In the genomic region with DNA sequence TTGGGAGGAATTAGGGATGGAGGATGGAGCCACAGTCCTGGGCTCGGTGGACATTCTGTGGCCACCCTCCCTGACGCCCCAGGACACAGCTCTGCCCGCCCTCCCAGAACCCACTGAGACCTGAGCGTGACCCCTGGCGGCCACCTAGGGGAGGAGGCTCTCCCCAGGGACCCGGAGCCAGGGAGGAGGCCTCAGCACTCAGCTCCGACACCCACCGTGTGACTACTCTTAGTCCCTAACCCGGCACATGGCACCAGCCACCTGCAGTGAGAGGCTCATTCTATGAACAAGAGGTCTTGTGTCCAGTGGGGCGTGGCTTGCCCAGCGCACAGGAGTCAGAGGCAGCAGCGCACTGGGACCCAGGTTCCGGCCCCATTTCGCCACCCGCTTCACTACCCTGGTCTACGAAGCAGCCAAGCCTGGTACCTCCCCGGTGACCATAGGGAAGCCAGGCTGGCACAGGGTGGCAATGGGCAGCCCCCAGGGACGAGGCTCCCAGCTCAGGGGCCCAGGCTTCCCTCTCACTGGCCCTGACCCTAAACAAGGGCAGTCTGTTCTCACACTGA, we compare ENCODE assay signal across 1 cellular context.
TF ChIP-seq lines count a peak whose summit lies in the region.

No MANE protein-coding gene starts in this region.

TF ChIP-seq in SK-N-SH, 30 proteins besides CTCF, POLR2A, EP300 and RAD21 (continued from another document):
- TF ChIP-seq, protein P1, sequence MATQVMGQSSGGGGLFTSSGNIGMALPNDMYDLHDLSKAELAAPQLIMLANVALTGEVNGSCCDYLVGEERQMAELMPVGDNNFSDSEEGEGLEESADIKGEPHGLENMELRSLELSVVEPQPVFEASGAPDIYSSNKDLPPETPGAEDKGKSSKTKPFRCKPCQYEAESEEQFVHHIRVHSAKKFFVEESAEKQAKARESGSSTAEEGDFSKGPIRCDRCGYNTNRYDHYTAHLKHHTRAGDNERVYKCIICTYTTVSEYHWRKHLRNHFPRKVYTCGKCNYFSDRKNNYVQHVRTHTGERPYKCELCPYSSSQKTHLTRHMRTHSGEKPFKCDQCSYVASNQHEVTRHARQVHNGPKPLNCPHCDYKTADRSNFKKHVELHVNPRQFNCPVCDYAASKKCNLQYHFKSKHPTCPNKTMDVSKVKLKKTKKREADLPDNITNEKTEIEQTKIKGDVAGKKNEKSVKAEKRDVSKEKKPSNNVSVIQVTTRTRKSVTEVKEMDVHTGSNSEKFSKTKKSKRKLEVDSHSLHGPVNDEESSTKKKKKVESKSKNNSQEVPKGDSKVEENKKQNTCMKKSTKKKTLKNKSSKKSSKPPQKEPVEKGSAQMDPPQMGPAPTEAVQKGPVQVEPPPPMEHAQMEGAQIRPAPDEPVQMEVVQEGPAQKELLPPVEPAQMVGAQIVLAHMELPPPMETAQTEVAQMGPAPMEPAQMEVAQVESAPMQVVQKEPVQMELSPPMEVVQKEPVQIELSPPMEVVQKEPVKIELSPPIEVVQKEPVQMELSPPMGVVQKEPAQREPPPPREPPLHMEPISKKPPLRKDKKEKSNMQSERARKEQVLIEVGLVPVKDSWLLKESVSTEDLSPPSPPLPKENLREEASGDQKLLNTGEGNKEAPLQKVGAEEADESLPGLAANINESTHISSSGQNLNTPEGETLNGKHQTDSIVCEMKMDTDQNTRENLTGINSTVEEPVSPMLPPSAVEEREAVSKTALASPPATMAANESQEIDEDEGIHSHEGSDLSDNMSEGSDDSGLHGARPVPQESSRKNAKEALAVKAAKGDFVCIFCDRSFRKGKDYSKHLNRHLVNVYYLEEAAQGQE (IDR thresholded peaks at IDR 0.05; ENCODE audit: low read depth, low read length), result no peak
- TF ChIP-seq JUND (IDR thresholded peaks at IDR 0.05) (no peak), MXI1 (IDR thresholded peaks at IDR 0.05; ENCODE audit: low read depth, low read length) (no peak), YY1 (IDR thresholded peaks at IDR 0.05; ENCODE audit: low read depth) (no peak), TEAD4 (IDR thresholded peaks at IDR 0.05; ENCODE audit: borderline replicate concordance, insufficient read depth) (no peak), FOSL2 (IDR thresholded peaks at IDR 0.05; ENCODE audit: borderline replicate concordance, low read depth) (no peak), RCOR1 (IDR thresholded peaks at IDR 0.05; ENCODE audit: low read length) (no peak), SIN3A (IDR thresholded peaks at IDR 0.05; ENCODE audit: borderline replicate concordance, low read depth, low read length) (no peak), FOXM1 (IDR thresholded peaks at IDR 0.05; ENCODE audit: low read depth) (no peak), USF1 (IDR thresholded peaks at IDR 0.05; ENCODE audit: borderline replicate concordance, low read depth) (no peak), GATA2 (CRISPR knock-in tag; IDR thresholded peaks at IDR 0.05) (no peak)
- TF ChIP-seq, protein P2, sequence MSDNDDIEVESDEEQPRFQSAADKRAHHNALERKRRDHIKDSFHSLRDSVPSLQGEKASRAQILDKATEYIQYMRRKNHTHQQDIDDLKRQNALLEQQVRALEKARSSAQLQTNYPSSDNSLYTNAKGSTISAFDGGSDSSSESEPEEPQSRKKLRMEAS (IDR thresholded peaks at IDR 0.05; ENCODE audit: low read depth), result no peak
- TF ChIP-seq, protein P3, sequence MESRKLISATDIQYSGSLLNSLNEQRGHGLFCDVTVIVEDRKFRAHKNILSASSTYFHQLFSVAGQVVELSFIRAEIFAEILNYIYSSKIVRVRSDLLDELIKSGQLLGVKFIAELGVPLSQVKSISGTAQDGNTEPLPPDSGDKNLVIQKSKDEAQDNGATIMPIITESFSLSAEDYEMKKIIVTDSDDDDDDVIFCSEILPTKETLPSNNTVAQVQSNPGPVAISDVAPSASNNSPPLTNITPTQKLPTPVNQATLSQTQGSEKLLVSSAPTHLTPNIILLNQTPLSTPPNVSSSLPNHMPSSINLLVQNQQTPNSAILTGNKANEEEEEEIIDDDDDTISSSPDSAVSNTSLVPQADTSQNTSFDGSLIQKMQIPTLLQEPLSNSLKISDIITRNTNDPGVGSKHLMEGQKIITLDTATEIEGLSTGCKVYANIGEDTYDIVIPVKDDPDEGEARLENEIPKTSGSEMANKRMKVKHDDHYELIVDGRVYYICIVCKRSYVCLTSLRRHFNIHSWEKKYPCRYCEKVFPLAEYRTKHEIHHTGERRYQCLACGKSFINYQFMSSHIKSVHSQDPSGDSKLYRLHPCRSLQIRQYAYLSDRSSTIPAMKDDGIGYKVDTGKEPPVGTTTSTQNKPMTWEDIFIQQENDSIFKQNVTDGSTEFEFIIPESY (IDR thresholded peaks at IDR 0.05; ENCODE audit: borderline replicate concordance, low read depth), result no peak
TF ChIP-seq in SK-N-SH: peak in this region for 0.
